In genomic region chr2:32591669-32592463, GRCh38 we compare ENCODE assay signal across 8 cellular contexts. TPM values are rescaled to one million over a fixed set of nuclear protein-coding genes. Genes with fewer than 3 reads are reported as not detected.
DNase-seq lines count a peak whose midpoint lies in the region; ATAC-seq, FAIRE-seq and TF ChIP-seq lines count a peak whose summit lies in the region.

No MANE protein-coding gene starts in this region.

- peak overlapping the region; percentile 21 for H3K4me2 ChIP-seq in BLaER1

- H3K4me1 ChIP-seq in BLaER1 (peaks cover 15% of the 10 kb centered on the region), esophagus squamous epithelium (no peaks in the 10 kb centered on the region)

- H3K36me3 ChIP-seq in BLaER1 (peaks cover 27% of the 10 kb centered on the region), esophagus squamous epithelium (peaks cover 0 to 28% (median 0%) of the 10 kb centered on the region in 3 donors)

- H3K27me3 ChIP-seq in BLaER1 = no peaks in the 10 kb centered on the region
- H3K27me3 ChIP-seq in esophagus squamous epithelium = no peaks in the 10 kb centered on the region

- no peaks in the 10 kb centered on the region for H4K20me1 ChIP-seq in BLaER1

- intact Hi-C loops in esophagus squamous epithelium (cut with DNase I) = no loop called here

- H3K9me3 Mint-ChIP-seq in activated naive CD8-positive, alpha-beta T cell treated with anti-CD3 and anti-CD28 coated beads, Interleukin-2, amount 10 ng/mL, durations not matched to agents 7 days and 5 days = no peaks in the 10 kb centered on the region

- no peak overlapping the region for H3K9ac ChIP-seq in BLaER1

- H3K4me1 Mint-ChIP-seq in activated naive CD8-positive, alpha-beta T cell treated with anti-CD3 and anti-CD28 coated beads, Interleukin-2, amount 10 ng/mL, durations not matched to agents 7 days and 5 days = peaks cover 21% of the 10 kb centered on the region

- H3K27ac Mint-ChIP-seq in activated naive CD8-positive, alpha-beta T cell treated with anti-CD3 and anti-CD28 coated beads, Interleukin-2, amount 10 ng/mL, durations not matched to agents 7 days and 5 days = peak overlapping the region; percentile 78

- peak; percentile 73 for FAIRE-seq in GM19239 (lab: Jason Lieb, UNC)

- no peak for TF ChIP-seq POLR2A in esophagus squamous epithelium (IDR thresholded peaks at IDR 0.05)

- 60 to 74% methylated on average over 3 of the region's 3 CpGs for WGBS in esophagus squamous epithelium, 2 donors

- H3K9me3 ChIP-seq in BLaER1 (no peaks in the 10 kb centered on the region), esophagus squamous epithelium (no peaks in the 10 kb centered on the region)

- H3K4me3 ChIP-seq in BLaER1 = no peak overlapping the region
- H3K4me3 ChIP-seq in esophagus squamous epithelium = no peak overlapping the region

- DNase-seq in GM19239 (ENCODE audit: insufficient read length, low spot score) = no peak
- no peak for DNase-seq in activated naive CD8-positive, alpha-beta T cell treated with anti-CD3 and anti-CD28 coated beads, Interleukin-2, amount 10 ng/mL, durations not matched to agents 7 days and 5 days
- DNase-seq in hepatic stellate cell (ENCODE audit: low spot score) = no peak
- DNase-seq in esophagus squamous epithelium (lab: John Stamatoyannopoulos, UW) = no peak
- DNase-seq in LoVo (ENCODE audit: low spot score) = no peak

- H3K4me3 Mint-ChIP-seq in activated naive CD8-positive, alpha-beta T cell treated with anti-CD3 and anti-CD28 coated beads, Interleukin-2, amount 10 ng/mL, durations not matched to agents 7 days and 5 days = peak overlapping the region; percentile 49

- ATAC-seq in HG03558 (IDR thresholded peaks at IDR 0.05; ENCODE audit: extremely low read depth, unreplicated experiment) (peak; percentile 52), HG03045 (IDR thresholded peaks at IDR 0.05; ENCODE audit: unreplicated experiment) (no peak)
- peak; percentile 99 for ATAC-seq in activated naive CD8-positive, alpha-beta T cell treated with anti-CD3 and anti-CD28 coated beads, Interleukin-2, amount 10 ng/mL, durations not matched to agents 7 days and 5 days (ENCODE audit: low read depth)

- peak overlapping the region; percentile 50 for H3K27ac ChIP-seq in BLaER1
- H3K27ac ChIP-seq in esophagus squamous epithelium = no peak overlapping the region

- TF ChIP-seq CTCF in esophagus squamous epithelium (IDR thresholded peaks at IDR 0.05) = no peak

- no peaks in the 10 kb centered on the region for H3K27me3 Mint-ChIP-seq in activated naive CD8-positive, alpha-beta T cell treated with anti-CD3 and anti-CD28 coated beads, Interleukin-2, amount 10 ng/mL, durations not matched to agents 7 days and 5 days

- POLR2A ChIA-PET in activated naive CD8-positive, alpha-beta T cell treated with anti-CD3 and anti-CD28 coated beads, Interleukin-2, amount 10 ng/mL, durations not matched to agents 7 days and 5 days (lab: Charles Lee) = no interaction called here

- peaks cover 26% of the 10 kb centered on the region for H3K36me3 Mint-ChIP-seq in activated naive CD8-positive, alpha-beta T cell treated with anti-CD3 and anti-CD28 coated beads, Interleukin-2, amount 10 ng/mL, durations not matched to agents 7 days and 5 days

RNA-seq across cellular contexts. Expression of gene TTC27, which starts 36.0 kb away (rescaled TPM):
- 10 to 100 TPM; 14.9 to 19.4 TPM for total RNA-seq in activated naive CD8-positive, alpha-beta T cell treated with anti-CD3 and anti-CD28 coated beads, Interleukin-2, amount 10 ng/mL, durations not matched to agents 7 days and 5 days
- total RNA-seq in esophagus squamous epithelium = 10 to 100 TPM in 3 of 4 donors, 1 to 10 TPM in 1; 9.2 to 18.4 (median 16.6) TPM
